ENCODE assay signal across 8 cellular contexts in genomic region chr17:81552244-81553017, GRCh38. TPM values are rescaled to one million over a fixed set of nuclear protein-coding genes. Genes with fewer than 3 reads are reported as not detected.
DNase-seq lines count a peak whose midpoint lies in the region; ATAC-seq and TF ChIP-seq lines count a peak whose summit lies in the region.

Gene FAAP100 (minus strand): TSS chr17:81552353. CDS start chr17:81552330, 23 bp downstream.

- intact Hi-C loops in colonic mucosa (cut with DNase I), result no loop called here

- H3K36me3 ChIP-seq in colonic mucosa, result no peaks in the 10 kb centered on the region

- TF ChIP-seq CTCF in colonic mucosa (IDR thresholded peaks at IDR 0.05), result no peak

- peak within 1 kb of the TSS; percentile 85 to 90 for H3K9ac ChIP-seq in colonic mucosa (ENCODE audit: low read depth in 2 of 2, low read length in 2 of 2)

- H3K4me3 ChIP-seq in colonic mucosa, result peak within 1 kb of the TSS; percentile 92

- H3K4me1 ChIP-seq in colonic mucosa, result peaks cover 15% of the 10 kb centered on the region

- H3K9me3 ChIP-seq in colonic mucosa, result no peaks in the 10 kb centered on the region

- DNase-seq in NCI-H2029 (lab: John Stamatoyannopoulos, UW) (peak; percentile 45), NCI-H2029 treated with DMSO at 0.1 percent for 48 hours (lab: John Stamatoyannopoulos, UW) (no peak), NCI-H345 (lab: John Stamatoyannopoulos, UW) (peak; percentile 90), colonic mucosa (peak; percentile 73), left kidney (ENCODE audit: low read depth, low spot score) (peak; percentile 93)
- DNase-seq in activated CD4-positive, alpha-beta T cell treated with anti-CD3 and anti-CD28 coated beads for 48 hours, result peak; percentile 87
- DNase-seq in stimulated activated CD4-positive, alpha-beta T cell treated with anti-CD3 and anti-CD28 coated beads, Interleukin-1b, Interleukin-23, amount 100 ng/mL, for 48 hours, result peak; percentile 82

- H3K27me3 ChIP-seq in colonic mucosa, result no peaks in the 10 kb centered on the region

- peak; percentile 40 for ATAC-seq in HG02938 (IDR thresholded peaks at IDR 0.05; ENCODE audit: unreplicated experiment)

- H3K27ac ChIP-seq in colonic mucosa, result peak within 1 kb of the TSS; percentile 94

RNA-seq across cellular contexts. Expression of gene FAAP100, which starts in this region (rescaled TPM):
- 10 to 100 TPM; 16.5 to 34.3 TPM for total RNA-seq in colonic mucosa
